15 cellular contexts compared by ENCODE assay signal in genomic region chr11:111942826-111943225, GRCh38. TPM values are rescaled to one million over a fixed set of nuclear protein-coding genes. Genes with fewer than 3 reads are reported as not detected.
DNase-seq lines count a peak whose midpoint lies in the region; TF ChIP-seq lines count a peak whose summit lies in the region.
"Had no signal": no experiment of that assay in that cellular context is flagged by ENCODE, and none has a peak within 500 bp of the region (broad histone marks: within the 10 kb centered on the region; RNA-seq: fewer than 3 reads in every experiment).

No MANE protein-coding gene starts in this region.

- no peaks in the 10 kb centered on the region for H3K9me3 ChIP-seq in hepatocyte (ENCODE audit: low read depth)
- H3K9me3 ChIP-seq: neutrophil had no signal

- peaks cover 3% of the 10 kb centered on the region for H3K79me2 ChIP-seq in hepatocyte

- H4K20me1 ChIP-seq in hepatocyte (ENCODE audit: insufficient read depth, poor library complexity, severe bottlenecking) = no peaks in the 10 kb centered on the region

- no peak overlapping the region for H2AFZ ChIP-seq in hepatocyte

- WGBS in hepatocyte (ENCODE audit: low lambda C conversion rate, missing lambda C conversion rate) = 93% methylated on average over 6 of the region's 6 CpGs

- no peaks in the 10 kb centered on the region for H3K27me3 ChIP-seq in hepatocyte

- CTCF ChIA-PET in GM10248 (lab: Yijun Ruan, JAX) = interaction anchor here (1.6 to 5.9 kb wide), 3 partner anchors 8 to 39 kb away, joined by 10 to 38 read pairs (median 15); no protein-coding TSS in a partner anchor

- DNase-seq in A172 (ENCODE audit: low spot score) (peak; percentile 55), LHCN-M2 (ENCODE audit: low read depth) (peak; percentile 89), astrocyte of the spinal cord (ENCODE audit: low read depth, low spot score) (peak; percentile 74), hepatocyte (ENCODE audit: low spot score) (no peak), GDM1 (lab: John Stamatoyannopoulos, UW) (no peak), AG08396 (ENCODE audit: low spot score) (no peak), NCI-H524 (lab: John Stamatoyannopoulos, UW) (no peak), GM10248 (ENCODE audit: extremely low spot score) (no peak)
- DNase-seq: activated CD4-positive, alpha-beta T cell treated with anti-CD3 and anti-CD28 coated beads, Interleukin-2, amount 50 U/mL, for 1 hour; NCI-H187; stimulated activated CD4-positive, alpha-beta T cell treated with anti-CD3 and anti-CD28 coated beads, Interleukin-15, amount 100 ng/mL, for 24 hours; T-helper 9 cell; trophoblast cell had no signal

- POLR2A ChIA-PET in GM10248 (lab: Yijun Ruan, JAX) = interaction anchor here (0.6 kb wide), 1 partner anchor 116 kb away, joined by 6 read pairs; no protein-coding TSS in a partner anchor

- no peaks in the 10 kb centered on the region for H3K36me3 ChIP-seq in hepatocyte (replicated peaks; ENCODE audit: insufficient read depth, low read depth)
- H3K36me3 ChIP-seq: neutrophil had no signal

- TF ChIP-seq CTCF in astrocyte of the spinal cord (IDR thresholded peaks at IDR 0.05; ENCODE audit: low read depth, low read length) (no peak), hepatocyte (IDR thresholded peaks at IDR 0.05; ENCODE audit: poor library complexity) (no peak), GM10248 (IDR thresholded peaks at IDR 0.05; ENCODE audit: control extremely low read depth, extremely low read depth, low read depth, missing control alignments) (no peak)

- no peak overlapping the region for H3K4me2 ChIP-seq in hepatocyte

- H3K27ac ChIP-seq in hepatocyte = peak overlapping the region; percentile 13
- H3K27ac ChIP-seq: neutrophil had no signal

- in situ Hi-C loops in astrocyte of the spinal cord (cut with HindIII; ENCODE audit: low sequenced_read_pairs) = no loop called here

- peaks cover 18% of the 10 kb centered on the region for H3K4me1 ChIP-seq in hepatocyte (ENCODE audit: insufficient read depth)

- H3K4me3 ChIP-seq in astrocyte of the spinal cord (ENCODE audit: low read depth, low read length) (no peak overlapping the region), hepatocyte (no peak overlapping the region)

- no peaks in the 10 kb centered on the region for H3K9me2 ChIP-seq in hepatocyte (replicated peaks; ENCODE audit: insufficient read depth)

RNA-seq across cellular contexts. Expression of gene DIXDC1, which starts 5.7 kb away (rescaled TPM):
- 6.2 and 6.9 TPM in 2 replicates for total RNA-seq in A172 (2014; rRNA removed; shearing (Covaris generic))
- total RNA-seq in LHCN-M2 (2014; rRNA removed) = 17.0 and 17.1 TPM in 2 replicates
- polyA plus RNA-seq in LHCN-M2 (2012) = 4.6 TPM
- 14.7 and 18.4 TPM in 2 replicates for total RNA-seq in hepatocyte
- polyA plus RNA-seq in hepatocyte = 5.2 and 8.2 TPM in 2 replicates

RNA-seq across cellular contexts. Expression of gene C11orf52, which starts 24.1 kb away (rescaled TPM):
- total RNA-seq in A172 (2014; rRNA removed; shearing (Covaris generic)) = not detected in 2 replicates
- total RNA-seq in LHCN-M2 (2014; rRNA removed) (1.2 and 2.1 TPM in 2 replicates), hepatocyte (8.7 and 14.8 TPM in 2 replicates)
- polyA plus RNA-seq in LHCN-M2 (2012) = 2.6 TPM
- 21.1 and 23.7 TPM in 2 replicates for polyA plus RNA-seq in hepatocyte
- polyA plus RNA-seq: IgD-negative memory B cell had no signal

RNA-seq across cellular contexts. Expression of gene HSPB2, which starts 30.3 kb away (rescaled TPM):
- total RNA-seq in A172 (2014; rRNA removed; shearing (Covaris generic)) = not detected in 2 replicates
- 0.58 and 1.6 TPM in 2 replicates for total RNA-seq in LHCN-M2 (2014; rRNA removed)
- polyA plus RNA-seq in LHCN-M2 (2012) = 49.2 TPM
- total RNA-seq in hepatocyte = not detected in 2 replicates
- 0.19 and 0.29 TPM in 2 replicates for polyA plus RNA-seq in hepatocyte
- polyA plus RNA-seq: IgD-negative memory B cell had no signal

RNA-seq across cellular contexts. Expression of gene CRYAB, which starts 31.3 kb away (rescaled TPM):
- 0.34 TPM in 1 of 2 replicates, not detected in the other for total RNA-seq in A172 (2014; rRNA removed; shearing (Covaris generic))
- total RNA-seq in LHCN-M2 (2014; rRNA removed) (69.9 and 70.6 TPM in 2 replicates), hepatocyte (15.7 and 20.5 TPM in 2 replicates)
- polyA plus RNA-seq in LHCN-M2 (2012) = 387 TPM
- polyA plus RNA-seq in hepatocyte = 64.8 and 123 TPM in 2 replicates
- polyA plus RNA-seq: IgD-negative memory B cell had no signal

Comparison
In these comparisons a context has a peak if more than half of its experiments do, and no peak if none do; other contexts are left out.
1. DNase-seq: peak in A172 (single experiment), LHCN-M2 (single experiment) and astrocyte of the spinal cord (single experiment); none in hepatocyte (single experiment), GDM1 (single experiment), AG08396 (single experiment), NCI-H524 (0 of 2) and GM10248 (single experiment).